In the genomic region with DNA sequence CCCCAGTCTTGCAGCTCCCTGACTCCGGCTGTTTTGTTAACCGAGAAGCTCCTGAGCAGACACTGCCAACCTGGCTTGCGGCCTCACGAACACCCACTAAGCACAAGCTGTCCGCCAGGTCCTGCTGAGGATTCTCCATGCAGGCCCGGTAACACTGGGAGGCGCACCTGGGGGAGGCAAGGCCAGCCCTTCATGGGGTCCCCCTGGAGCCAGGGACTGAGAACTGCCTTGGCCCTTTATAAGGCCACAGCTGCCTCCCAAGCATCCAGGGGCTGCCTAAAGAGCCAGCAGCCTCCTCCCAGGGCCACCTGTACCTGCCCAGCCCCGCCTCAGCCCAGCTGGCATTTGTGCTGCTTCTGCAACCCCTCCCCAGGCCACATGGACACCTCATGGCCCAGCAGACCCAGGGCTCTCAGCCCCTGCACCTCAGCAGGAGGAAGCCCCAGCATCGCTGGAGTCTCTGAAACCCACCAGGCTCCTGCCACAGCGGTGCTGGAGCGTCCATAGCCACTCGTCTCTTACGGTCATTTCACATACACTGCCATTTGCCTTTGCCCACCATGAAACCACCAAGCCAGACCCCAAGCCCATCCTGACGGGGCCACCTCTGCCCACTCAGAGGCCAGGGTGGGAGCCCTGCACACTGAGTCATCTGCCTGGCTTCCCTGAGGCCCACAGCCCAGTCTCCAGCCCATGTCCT, we compare ENCODE assay signal across 25 cellular contexts.
"Had no signal": no experiment of that assay in that cellular context is flagged by ENCODE, and none has a peak within 500 bp of the region (broad histone marks: within the 10 kb centered on the region; RNA-seq: fewer than 3 reads in every experiment).

No MANE protein-coding gene starts in this region.

- H3K4me3 Mint-ChIP-seq: activated CD4-positive, alpha-beta T cell treated with anti-CD3 and anti-CD28 coated beads, Interleukin-2, amount 10 ng/mL, durations not matched to agents 7 days and 5 days; activated naive CD8-positive, alpha-beta T cell treated with anti-CD3 and anti-CD28 coated beads, Interleukin-2, amount 10 ng/mL, durations not matched to agents 7 days and 5 days; activated T-helper 1 cell treated with anti-CD3 and anti-CD28 coated beads, Interleukin-12 subunit alpha, Interleukin-12 subunit beta, Interleukin-2, Interleukin-4 antibody, amounts not matched to agents 30 ng/mL and 10 ng/mL and 1 ng/mL, durations not matched to agents 14 hours and 24 hours and 36 hours; nephron; stimulated activated naive CD8-positive, alpha-beta T cell treated with anti-CD3 and anti-CD28 coated beads, Interleukin-15, amount 100 ng/mL, for 72 hours had no signal

- ATAC-seq: activated CD4-positive, CD25-positive, alpha-beta regulatory T cell treated with anti-CD3 and anti-CD28 coated beads, Interleukin-2, amount 50 U/mL, for 24 hours; heart left ventricle; left lung; stimulated activated naive CD8-positive, alpha-beta T cell treated with anti-CD3 and anti-CD28 coated beads, Interleukin-15, amount 100 ng/mL, for 72 hours had no signal

- H3K36me3 Mint-ChIP-seq: activated naive CD8-positive, alpha-beta T cell treated with anti-CD3 and anti-CD28 coated beads, Interleukin-2, amount 10 ng/mL, durations not matched to agents 7 days and 5 days had no signal

- H3K4me1 Mint-ChIP-seq: activated CD4-positive, alpha-beta T cell treated with anti-CD3 and anti-CD28 coated beads, Interleukin-2, amount 10 ng/mL, durations not matched to agents 7 days and 5 days; activated naive CD8-positive, alpha-beta T cell treated with anti-CD3 and anti-CD28 coated beads, Interleukin-2, amount 10 ng/mL, durations not matched to agents 7 days and 5 days; stimulated activated naive CD8-positive, alpha-beta T cell treated with anti-CD3 and anti-CD28 coated beads, Interleukin-15, amount 100 ng/mL, for 72 hours had no signal

- DNase-seq: activated CD4-positive, alpha-beta T cell treated with anti-CD3 and anti-CD28 coated beads, Interleukin-2, amount 10 ng/mL, durations not matched to agents 7 days and 5 days; activated naive CD8-positive, alpha-beta T cell treated with anti-CD3 and anti-CD28 coated beads, Interleukin-2, amount 10 ng/mL, durations not matched to agents 7 days and 5 days; activated T-cell treated with anti-CD3 and anti-CD28 coated beads for 4 hours; amygdala; erythroblast; kidney; mammary epithelial cell; midbrain; occipital lobe; stimulated activated naive CD8-positive, alpha-beta T cell treated with anti-CD3 and anti-CD28 coated beads, Interleukin-15, amount 100 ng/mL, for 72 hours; T-helper 1 cell; T1000; transverse colon had no signal

- H3K27ac ChIP-seq: cardiac muscle cell, heart left ventricle, left lung, prostate gland, right atrium auricular region, suprapubic skin, transverse colon had no signal

- H3K36me3 ChIP-seq: cardiac muscle cell, prostate gland, transverse colon had no signal

- H3K27ac Mint-ChIP-seq: activated CD4-positive, alpha-beta T cell treated with anti-CD3 and anti-CD28 coated beads, Interleukin-2, amount 10 ng/mL, durations not matched to agents 7 days and 5 days; activated naive CD8-positive, alpha-beta T cell treated with anti-CD3 and anti-CD28 coated beads, Interleukin-2, amount 10 ng/mL, durations not matched to agents 7 days and 5 days; activated T-helper 1 cell treated with anti-CD3 and anti-CD28 coated beads, Interleukin-12 subunit alpha, Interleukin-12 subunit beta, Interleukin-2, Interleukin-4 antibody, amounts not matched to agents 30 ng/mL and 10 ng/mL and 1 ng/mL, durations not matched to agents 14 hours and 24 hours and 36 hours; nephron; stimulated activated naive CD8-positive, alpha-beta T cell treated with anti-CD3 and anti-CD28 coated beads, Interleukin-15, amount 100 ng/mL, for 72 hours had no signal

- H3K9me3 ChIP-seq: heart left ventricle, left lung, prostate gland, right atrium auricular region, suprapubic skin, transverse colon had no signal

- H3K9me3 Mint-ChIP-seq: activated CD4-positive, alpha-beta T cell treated with anti-CD3 and anti-CD28 coated beads, Interleukin-2, amount 10 ng/mL, durations not matched to agents 7 days and 5 days; activated naive CD8-positive, alpha-beta T cell treated with anti-CD3 and anti-CD28 coated beads, Interleukin-2, amount 10 ng/mL, durations not matched to agents 7 days and 5 days; activated T-helper 1 cell treated with anti-CD3 and anti-CD28 coated beads, Interleukin-12 subunit alpha, Interleukin-12 subunit beta, Interleukin-2, Interleukin-4 antibody, amounts not matched to agents 30 ng/mL and 10 ng/mL and 1 ng/mL, durations not matched to agents 14 hours and 24 hours and 36 hours; nephron; stimulated activated naive CD8-positive, alpha-beta T cell treated with anti-CD3 and anti-CD28 coated beads, Interleukin-15, amount 100 ng/mL, for 72 hours had no signal

- H3K27me3 ChIP-seq: cardiac muscle cell, heart left ventricle, left lung, right atrium auricular region, suprapubic skin, transverse colon had no signal

- FAIRE-seq: colon, endometrium, frontal cortex, kidney had no signal

- H3K4me3 ChIP-seq: cardiac muscle cell, heart left ventricle, left lung, prostate gland, right atrium auricular region, suprapubic skin, transverse colon had no signal

- H3K4me1 ChIP-seq: heart left ventricle, left lung, prostate gland, right atrium auricular region, suprapubic skin, transverse colon had no signal

- H3K27me3 Mint-ChIP-seq: activated CD4-positive, alpha-beta T cell treated with anti-CD3 and anti-CD28 coated beads, Interleukin-2, amount 10 ng/mL, durations not matched to agents 7 days and 5 days; activated naive CD8-positive, alpha-beta T cell treated with anti-CD3 and anti-CD28 coated beads, Interleukin-2, amount 10 ng/mL, durations not matched to agents 7 days and 5 days; stimulated activated naive CD8-positive, alpha-beta T cell treated with anti-CD3 and anti-CD28 coated beads, Interleukin-15, amount 100 ng/mL, for 72 hours had no signal
